Comparison of ENCODE assay signal across 16 cellular contexts in genomic region chr13:56351041-56351440, GRCh38.
DNase-seq lines count a peak whose midpoint lies in the region; TF ChIP-seq lines count a peak whose summit lies in the region.
"Had no signal": no experiment of that assay in that cellular context is flagged by ENCODE, and none has a peak within 500 bp of the region (broad histone marks: within the 10 kb centered on the region; RNA-seq: fewer than 3 reads in every experiment).

No MANE protein-coding gene starts in this region.

- DNase-seq in DMS 273 (lab: John Stamatoyannopoulos, UW; ENCODE audit: unreplicated experiment): peak; percentile 0
- no peak for DNase-seq in DMS 273 treated with DMSO at 0.1 percent for 48 hours (lab: John Stamatoyannopoulos, UW)
- peak; percentile 41 for DNase-seq in NCI-H146 (lab: John Stamatoyannopoulos, UW)
- peak; percentile 20 for DNase-seq in SW480 (ENCODE audit: low spot score)
- peak; percentile 44 for DNase-seq in kidney epithelial cell (ENCODE audit: low read depth)
- DNase-seq in inferior parietal cortex (ENCODE audit: extremely low spot score): no peak
- no peak for DNase-seq in MV-4-11 (lab: John Stamatoyannopoulos, UW)
- DNase-seq in NCI-H2227 (lab: John Stamatoyannopoulos, UW; ENCODE audit: unreplicated experiment): no peak
- DNase-seq: activated CD4-positive, alpha-beta T cell treated with anti-CD3 and anti-CD28 coated beads for 48 hours; activated naive CD4-positive, alpha-beta T cell treated with Interleukin-2 at 50 U/mL for 16 hours; H7; left cardiac atrium; NCI-H2029 treated with DMSO at 0.1 percent for 48 hours; retina; stimulated activated naive CD8-positive, alpha-beta T cell treated with anti-CD3 and anti-CD28 coated beads, Interleukin-15, Interleukin-2, amounts not matched to agents 100 U/mL and 50 U/mL, for 24 hours; T-helper 9 cell had no signal

- no peaks in the 10 kb centered on the region for H3K36me3 ChIP-seq in kidney epithelial cell (ENCODE audit: control insufficient read depth, insufficient read depth, low read length)

- no peak overlapping the region for H3K4me3 ChIP-seq in kidney epithelial cell (ENCODE audit: low read depth, low read length)

- peak; percentile 22 for TF ChIP-seq CTCF in kidney epithelial cell (IDR thresholded peaks at IDR 0.05; ENCODE audit: insufficient read depth, low read length, poor library complexity, severe bottlenecking)

- no peaks in the 10 kb centered on the region for H3K27me3 ChIP-seq in kidney epithelial cell (ENCODE audit: control insufficient read depth, insufficient read depth, low read length)

Comparison
In these comparisons a context has a peak if more than half of its experiments do, and no peak if none do; other contexts are left out.
1. DNase-seq: peak in DMS 273 (single experiment), NCI-H146 (single experiment), SW480 (single experiment) and kidney epithelial cell (single experiment); none in DMS 273 treated with DMSO at 0.1 percent for 48 hours (single experiment), inferior parietal cortex (single experiment), MV-4-11 (single experiment) and NCI-H2227 (single experiment).